Comparison of ENCODE assay signal across 21 cellular contexts in the genomic region with DNA sequence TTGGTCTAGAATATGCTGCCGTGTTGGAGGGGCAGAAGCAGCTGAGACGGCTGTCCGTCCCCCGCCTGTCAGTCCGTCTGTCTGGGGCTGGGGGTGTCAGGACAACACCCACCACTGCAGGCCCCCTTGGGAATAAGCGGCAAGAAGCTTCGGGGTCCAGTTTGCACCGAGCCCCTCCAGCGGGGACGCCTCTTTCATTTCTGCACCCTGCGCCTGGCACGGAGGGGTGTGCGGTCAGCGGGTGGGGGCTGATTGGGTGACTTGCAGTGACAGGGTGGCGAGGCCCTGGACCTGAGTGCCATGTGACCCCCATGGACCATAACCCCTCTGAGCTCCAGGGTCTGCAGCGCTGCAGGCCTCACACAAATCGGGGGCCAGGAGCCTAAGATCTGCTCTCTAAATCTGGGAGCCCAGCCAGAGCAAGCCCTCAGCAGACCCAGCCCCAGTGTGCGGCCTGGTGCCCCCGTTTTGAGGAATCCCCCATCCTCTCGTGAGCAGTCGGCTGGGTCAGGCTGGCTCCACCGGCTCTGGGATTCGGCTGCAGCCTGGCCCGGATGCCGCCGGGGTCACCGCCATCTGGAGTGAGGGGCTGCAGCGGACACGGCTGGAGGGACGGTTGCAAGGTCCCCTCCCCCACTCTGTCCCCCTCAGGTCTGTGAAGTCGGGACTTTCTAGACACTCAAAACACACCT. TPM values are rescaled to one million over a fixed set of nuclear protein-coding genes. Genes with fewer than 3 reads are reported as not detected.
DNase-seq lines count a peak whose midpoint lies in the region; ATAC-seq, FAIRE-seq and TF ChIP-seq lines count a peak whose summit lies in the region.
"Had no signal": no experiment of that assay in that cellular context is flagged by ENCODE, and none has a peak within 500 bp of the region (broad histone marks: within the 10 kb centered on the region; RNA-seq: fewer than 3 reads in every experiment).

No MANE protein-coding gene starts in this region.

- no peaks in the 10 kb centered on the region for H3K36me3 ChIP-seq in H1 (ENCODE audit: control insufficient read depth in 2 of 4, insufficient read depth in 4 of 4, low read length in 3 of 4)

- no peaks in the 10 kb centered on the region for H3K79me1 ChIP-seq in H1 (ENCODE audit: low read depth, low read length)

- CTCF ChIA-PET in H1 (lab: Charles Lee; ENCODE audit: partially characterized antibody) = interaction anchor here (0.6 to 1.4 kb wide), 5 partner anchors 8 to 168 kb away, joined by 3 to 5 read pairs (median 4); a partner anchor contains a TSS

- peaks cover 2% of the 10 kb centered on the region for H3K4me1 Mint-ChIP-seq in activated T-cell treated with anti-CD3 and anti-CD28 coated beads, Interleukin-2, amount 50 U/mL, for 4 hours (ENCODE audit: low read depth)

- peaks cover 14% of the 10 kb centered on the region for H3K27me3 Mint-ChIP-seq in activated T-cell treated with anti-CD3 and anti-CD28 coated beads, Interleukin-2, amount 50 U/mL, for 4 hours (ENCODE audit: low read depth)

- H3K36me3 Mint-ChIP-seq in activated T-cell treated with anti-CD3 and anti-CD28 coated beads, Interleukin-2, amount 50 U/mL, for 4 hours (ENCODE audit: insufficient read depth) = no peaks in the 10 kb centered on the region

- no peak for TF ChIP-seq EP300 in H1 (IDR thresholded peaks at IDR 0.05; ENCODE audit: borderline replicate concordance in 1 of 2, low read depth in 2 of 2, low read length in 2 of 2)

- H3K4me1 ChIP-seq in H1 (replicated peaks in 1 of 4; ENCODE audit: control insufficient read depth in 3 of 4, insufficient read depth in 4 of 4, low read length in 3 of 4) = peaks cover 0 to 6% (median 3%) of the 10 kb centered on the region in 4 experiments; a peak in 2 of 7 replicates
- H3K4me1 ChIP-seq: testis had no signal

- peak; percentile 58 for DNase-seq in GM10266 (ENCODE audit: extremely low spot score)
- no peak for DNase-seq in Jurkat, Clone E6-1 (ENCODE audit: low read depth, low spot score)
- DNase-seq in H1 (ENCODE audit: low read depth in 1 of 2, low spot score in 2 of 2) = no peak
- no peak for DNase-seq in cerebellar cortex (ENCODE audit: low spot score)
- no peak for DNase-seq in activated T-cell treated with anti-CD3 and anti-CD28 coated beads, Interleukin-2, amount 50 U/mL, for 4 hours
- DNase-seq in NOMO-1 treated with dmso at 0.1 percent for 144 hours (lab: John Stamatoyannopoulos, UW; ENCODE audit: unreplicated experiment) = no peak
- DNase-seq in T-helper 2 cell = no peak
- DNase-seq: activated CD4-positive, CD25-positive, alpha-beta regulatory T cell treated with anti-CD3 and anti-CD28 coated beads, Interleukin-2, amount 50 U/mL, for 72 hours; activated CD8-positive, alpha-beta memory T cell treated with anti-CD3 and anti-CD28 coated beads, Interleukin-2, amount 50 U/mL, for 48 hours; Calu3; GDM1; NCI-H2081 treated with DMSO at 0.1 percent for 48 hours; NCI-H69; stimulated activated CD4-positive, alpha-beta T cell treated with anti-CD3 and anti-CD28 coated beads, Interleukin-2, amount 100 ng/mL, for 48 hours; T-helper 1 cell; testis had no signal

- no peak overlapping the region for H2BK120ac ChIP-seq in H1 (replicated peaks; ENCODE audit: low read depth, low read length)

- no peak for TF ChIP-seq POLR2A in H1 (IDR thresholded peaks at IDR 0.05; ENCODE audit: control extremely low read depth in 1 of 2, low read depth in 2 of 2, low read length in 2 of 2)

- no peaks in the 10 kb centered on the region for H3K9me3 ChIP-seq in H1 (ENCODE audit: insufficient read depth in 2 of 2, low read depth in 1 of 2, low read length in 1 of 2)
- H3K9me3 ChIP-seq: testis had no signal

- ATAC-seq in GM19324 (IDR thresholded peaks at IDR 0.05; ENCODE audit: low FRiP score, unreplicated experiment) = peak; percentile 4
- ATAC-seq in activated T-cell treated with anti-CD3 and anti-CD28 coated beads, Interleukin-2, amount 50 U/mL, for 4 hours = no peak
- ATAC-seq: sciatic nerve had no signal

- no peak overlapping the region for H3K9ac ChIP-seq in H1 (replicated peaks in 1 of 4; ENCODE audit: extremely low read depth in 1 of 4, low read depth in 3 of 4, low read length in 3 of 4)

- no peak overlapping the region for H2AK5ac ChIP-seq in H1 (ENCODE audit: low read depth, low read length)

- H3K4me3 Mint-ChIP-seq in activated T-cell treated with anti-CD3 and anti-CD28 coated beads, Interleukin-2, amount 50 U/mL, for 4 hours = no peak overlapping the region

- H2BK12ac ChIP-seq in H1 (ENCODE audit: low read depth, low read length) = no peak overlapping the region

- H3K4me3 ChIP-seq in Jurkat, Clone E6-1 (ENCODE audit: low read length) = 0 out of 2 replicates have a peak overlapping the region, but pooled peaks have one; percentile 3
- no peak overlapping the region for H3K4me3 ChIP-seq in H1 (ENCODE audit: extremely low read depth in 1 of 4, insufficient read depth in 2 of 4, low read depth in 3 of 4, low read length in 4 of 4)
- H3K4me3 ChIP-seq: testis had no signal

- H3K27me3 ChIP-seq in H1 (replicated peaks in 1 of 4; ENCODE audit: control insufficient read depth in 3 of 4, extremely low read depth in 1 of 4, insufficient read depth in 3 of 4, low read length in 3 of 4) = no peaks in the 10 kb centered on the region
- H3K27me3 ChIP-seq: testis had no signal

- FAIRE-seq in H1 (lab: Jason Lieb, UNC) = no peak
- FAIRE-seq: islet of Langerhans, RCC 7860 had no signal

- peak overlapping the region; percentile 71; the same call in 1 of the 2 replicates for H4K8ac ChIP-seq in H1 (ENCODE audit: extremely low read depth, insufficient read depth, low read length)

- TF ChIP-seq CTCF in GM10266 (IDR thresholded peaks at IDR 0.05; ENCODE audit: control insufficient read depth, insufficient read depth, low read depth, missing control alignments) = no peak
- no peak for TF ChIP-seq CTCF in H1 (IDR thresholded peaks at IDR 0.05; ENCODE audit: control extremely low read depth in 1 of 3, insufficient read depth in 1 of 3, low read depth in 1 of 3, low read length in 3 of 3)

- no peak overlapping the region for H2BK5ac ChIP-seq in H1 (ENCODE audit: low read depth, low read length)

- H3K79me2 ChIP-seq in H1 (ENCODE audit: control insufficient read depth in 1 of 2, insufficient read depth in 2 of 2, low read length in 2 of 2) = no peaks in the 10 kb centered on the region

- WGBS in H1 (ENCODE audit: extremely low coverage in 1 of 2, insufficient coverage in 1 of 2, insufficient read length in 1 of 2, insufficient replicate concordance in 2 of 2, low coverage in 1 of 2, low lambda C conversion rate in 2 of 2, missing lambda C conversion rate in 1 of 2), 2 experiments = 92% methylated on average over 31 of the region's 31 CpGs; no CpG with 5 or more reads in 1 of the 2 experiments

- no peak overlapping the region for H3K18ac ChIP-seq in H1 (ENCODE audit: extremely low read depth, low read length)

- H3K27ac ChIP-seq in H1 (ENCODE audit: low read depth, low read length) = no peak overlapping the region
- H3K27ac ChIP-seq: testis had no signal

- no peaks in the 10 kb centered on the region for H3K9me3 Mint-ChIP-seq in activated T-cell treated with anti-CD3 and anti-CD28 coated beads, Interleukin-2, amount 50 U/mL, for 4 hours
- H3K9me3 Mint-ChIP-seq: dendritic cell treated with granulocyte-macrophage colony-stimulating factor and Interleukin-4, amounts not matched to agents 40 ng/mL and 50 ng/mL, for 4 days had no signal

- no peak overlapping the region for H4K5ac ChIP-seq in H1 (ENCODE audit: insufficient read length, low read depth, low read length)

- TF ChIP-seq RAD21 in H1 (IDR thresholded peaks at IDR 0.05 in 1 of 2, conservative IDR thresholded peaks at IDR 0.05 in 1 of 2; ENCODE audit: low read depth in 2 of 2, low read length in 2 of 2) = no peak

- no peak overlapping the region for H3K23ac ChIP-seq in H1 (ENCODE audit: insufficient read length)

- no peak overlapping the region for H4K91ac ChIP-seq in H1 (replicated peaks; ENCODE audit: insufficient read length, low read length)

- no peak overlapping the region for H2AFZ ChIP-seq in H1 (ENCODE audit: low read length)

- peak overlapping the region; percentile 23 for H3K4ac ChIP-seq in H1 (replicated peaks; ENCODE audit: insufficient read length, low read depth, low read length)

- H4K20me1 ChIP-seq in H1 (replicated peaks in 1 of 2; ENCODE audit: control insufficient read depth in 1 of 2, insufficient read depth in 2 of 2, low read length in 2 of 2) = peaks cover 0 to 3% of the 10 kb centered on the region in 2 experiments

- no peak overlapping the region for H2BK15ac ChIP-seq in H1 (ENCODE audit: low read length)

- H3K56ac ChIP-seq in H1 (replicated peaks; ENCODE audit: insufficient read length, low read depth, low read length) = no peak overlapping the region

- no peak overlapping the region for H2BK20ac ChIP-seq in H1 (ENCODE audit: low read length)

- H3K23me2 ChIP-seq in H1 (ENCODE audit: low read depth, low read length) = peaks cover 5% of the 10 kb centered on the region; the same call in 1 of the 2 replicates

- H3K4me2 ChIP-seq in H1 (ENCODE audit: insufficient read depth in 1 of 2, low read depth in 2 of 2, low read length in 2 of 2) = no peak overlapping the region

- no peak overlapping the region for H3K14ac ChIP-seq in H1 (ENCODE audit: insufficient read length)

- POLR2A ChIA-PET in H1 (lab: Charles Lee; ENCODE audit: partially characterized antibody) = interaction anchor here (1.0 to 1.3 kb wide), 2 partner anchors 16 to 105 kb away, joined by 3 read pairs; no protein-coding TSS in a partner anchor

TF ChIP-seq in H1, 55 proteins besides CTCF, POLR2A, EP300 and RAD21:
- TF ChIP-seq TAF1 (IDR thresholded peaks at IDR 0.05; ENCODE audit: low read depth, low read length) = no peak
- TF ChIP-seq NRF1 (IDR thresholded peaks at IDR 0.05; ENCODE audit: low read depth, low read length) = no peak
- TF ChIP-seq, protein P1, sequence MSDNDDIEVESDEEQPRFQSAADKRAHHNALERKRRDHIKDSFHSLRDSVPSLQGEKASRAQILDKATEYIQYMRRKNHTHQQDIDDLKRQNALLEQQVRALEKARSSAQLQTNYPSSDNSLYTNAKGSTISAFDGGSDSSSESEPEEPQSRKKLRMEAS (IDR thresholded peaks at IDR 0.05) = no peak
- no peak for TF ChIP-seq POU5F1 (IDR thresholded peaks at IDR 0.05; ENCODE audit: low read depth, low read length)

RNA-seq across cellular contexts. Expression of a gene that starts 8.3 kb away (rescaled TPM):
- 33.8 TPM for polyA plus RNA-seq in Jurkat, Clone E6-1 (2012; ENCODE audit: insufficient read depth, insufficient read length)
- total RNA-seq in H1 (2021; fragmentation: NEBNext Ultra II Directional; extraction: Animal tissue kit (Norgen Biotek cat#: 25700)) = 1.3 and 2.7 TPM in 2 replicates
- 0.51 and 1.5 TPM in 2 replicates for polyA plus RNA-seq in H1 (2011; rRNA removed)
- polyA plus RNA-seq in H1 (2011; cell fraction: cytosol; rRNA removed) = 0.62 TPM
- polyA plus RNA-seq in H1 (2011; cell fraction: nucleus; rRNA removed) = 3.9 TPM
- 0.99 to 1.7 TPM (median 1.2 TPM) in 4 replicates for polyA plus RNA-seq in H1 (2012, experiment 1 of 2)
- 1.1 TPM for polyA plus RNA-seq in H1 (2012, experiment 2 of 2)
- polyA plus RNA-seq in H1 (2013, experiment 1 of 2) = 1.6 TPM
- polyA plus RNA-seq in H1 (2013, experiment 2 of 2) = 1.2 TPM
- 0.59 and 0.66 TPM in 2 replicates for polyA minus RNA-seq in H1 (2011; rRNA and poly(A)+ RNA removed)
- 2.9 TPM for polyA minus RNA-seq in H1 (2011; cell fraction: cytosol; rRNA and poly(A)+ RNA removed)
- 2.1 TPM for polyA minus RNA-seq in H1 (2011; cell fraction: nucleus; rRNA and poly(A)+ RNA removed)
- total RNA-seq in activated T-cell treated with anti-CD3 and anti-CD28 coated beads, Interleukin-2, amount 50 U/mL, for 4 hours = 1 to 10 TPM; 1.0 to 2.0 (median 1.3) TPM
- total RNA-seq: Calu3 had no signal
